Comparison of ENCODE assay signal across 8 cellular contexts in genomic region chr5:55597014-55597981, GRCh38.
DNase-seq lines count a peak whose midpoint lies in the region; ATAC-seq and TF ChIP-seq lines count a peak whose summit lies in the region.

No MANE protein-coding gene starts in this region.

- CTCF ChIA-PET in IMR-90 (lab: Yijun Ruan, JAX): interaction anchor here (0.6 to 1.0 kb wide), 2 partner anchors 45 to 385 kb away, joined by 3 to 4 read pairs; no protein-coding TSS in a partner anchor

- H3K56ac ChIP-seq in IMR-90 (ENCODE audit: extremely low read depth, insufficient read depth, low read length): no peak overlapping the region

- no peaks in the 10 kb centered on the region for H3K27me3 Mint-ChIP-seq in glutamatergic neuron (ENCODE audit: unreplicated experiment)

- peak overlapping the region; percentile 73 for H4K91ac ChIP-seq in IMR-90 (ENCODE audit: insufficient read depth, low read depth, low read length)

- 54% methylated on average over 2 of the region's 7 CpGs; no CpG with 5 or more reads in 1 of the 2 experiments for WGBS in IMR-90 (ENCODE audit: extremely low coverage in 2 of 2, insufficient read length in 1 of 2), 2 experiments
- 46 to 54% methylated on average over 7 of the region's 7 CpGs for WGBS in body of pancreas, 2 donors
- WGBS in thyroid gland, 2 donors: 61 to 75% methylated on average over 7 of the region's 7 CpGs

- H4K5ac ChIP-seq in IMR-90 (ENCODE audit: low read depth, low read length): peak overlapping the region; percentile 39

- H3K27ac ChIP-seq in IMR-90 (ENCODE audit: insufficient read depth, low read length): peak overlapping the region; percentile 55
- peak overlapping the region; percentile 40 to 72 (median 61) for H3K27ac ChIP-seq in body of pancreas
- peak overlapping the region; percentile 6 to 71 (median 67) for H3K27ac ChIP-seq in thyroid gland

- no peaks in the 10 kb centered on the region for H3K9me3 Mint-ChIP-seq in glutamatergic neuron (ENCODE audit: unreplicated experiment)

- peak overlapping the region; percentile 85 for H3K4ac ChIP-seq in IMR-90 (ENCODE audit: low read depth, low read length)

- TF ChIP-seq POLR2A in IMR-90 (IDR thresholded peaks at IDR 0.05; ENCODE audit: low read depth, low read length) (no peak), body of pancreas (IDR thresholded peaks at IDR 0.05) (no peak), thyroid gland (IDR thresholded peaks at IDR 0.05) (no peak)

- H3K9ac ChIP-seq in IMR-90 (ENCODE audit: low read depth, low read length): no peak overlapping the region

- H2BK20ac ChIP-seq in IMR-90 (ENCODE audit: low read depth, low read length): peak overlapping the region; percentile 79

- ATAC-seq in IMR-90 (ENCODE audit: low read depth): peak; percentile 30
- peak; percentile 16 for ATAC-seq in body of pancreas
- no peak for ATAC-seq in HG02759 (IDR thresholded peaks at IDR 0.05; ENCODE audit: unreplicated experiment)

- H3K9me1 ChIP-seq in IMR-90 (ENCODE audit: insufficient read depth, low read length): peaks cover 16% of the 10 kb centered on the region

- in situ Hi-C loops in IMR-90 (cut with MboI; ENCODE audit: low sequenced_read_pairs): no loop called here

- intact Hi-C loops in IMR-90 (cut with micrococcal nuclease): no loop called here
- intact Hi-C loops in body of pancreas (cut with DNase I): no loop called here
- intact Hi-C loops in thyroid gland (cut with DNase I): no loop called here

- DNase-seq in IMR-90 (peak; percentile 82), body of pancreas (peak; percentile 14 to 52 (median 31)), kidney glomerular epithelial cell (lab: John Stamatoyannopoulos, UW) (peak; percentile 20), thyroid gland (peak in 1 of 2 donors; percentile 14), glutamatergic neuron (no peak)
- no peak for DNase-seq in activated CD4-positive, alpha-beta T cell treated with anti-CD3 and anti-CD28 coated beads, Interleukin-2, amount 50 U/mL, for 4 hours
- DNase-seq in stimulated activated CD4-positive, alpha-beta T cell treated with anti-CD3 and anti-CD28 coated beads, Interleukin-4, amount 100 ng/mL, for 24 hours: no peak

- dilution Hi-C loops in IMR-90 (cut with HindIII; ENCODE audit: low sequenced_read_pairs, unreplicated experiment): no loop called here

- peaks cover 3% of the 10 kb centered on the region for H3K4me1 Mint-ChIP-seq in glutamatergic neuron (ENCODE audit: low read depth, unreplicated experiment)

- H3K4me3 Mint-ChIP-seq in glutamatergic neuron (ENCODE audit: unreplicated experiment): no peak overlapping the region

- H4K8ac ChIP-seq in IMR-90 (ENCODE audit: low read depth in 2 of 2, low read length in 2 of 2): peak overlapping the region; percentile 42 to 90

- peak overlapping the region; percentile 85; the same call in 1 of the 3 replicates for H2BK15ac ChIP-seq in IMR-90 (ENCODE audit: low read depth, low read length)

- no peak overlapping the region for H3K4me3 ChIP-seq in IMR-90 (ENCODE audit: insufficient read depth, low read depth, low read length)
- H3K4me3 ChIP-seq in body of pancreas: no peak overlapping the region
- H3K4me3 ChIP-seq in thyroid gland (replicated peaks in 1 of 3): no peak overlapping the region

- TF ChIP-seq CTCF in IMR-90 (conservative IDR thresholded peaks at IDR 0.05; ENCODE audit: low read depth, low read length): no peak
- no peak for TF ChIP-seq CTCF in body of pancreas (IDR thresholded peaks at IDR 0.05)
- TF ChIP-seq CTCF in thyroid gland (IDR thresholded peaks at IDR 0.05): no peak
- no peak for TF ChIP-seq CTCF in glutamatergic neuron (IDR thresholded peaks at IDR 0.05; ENCODE audit: partially characterized antibody, unreplicated experiment)

- H2BK5ac ChIP-seq in IMR-90 (ENCODE audit: low read depth, low read length, poor library complexity, severe bottlenecking): peak overlapping the region; percentile 54

- no peaks in the 10 kb centered on the region for H4K20me1 ChIP-seq in IMR-90 (ENCODE audit: insufficient read depth, low read length)

- H3K27me3 ChIP-seq in IMR-90 (ENCODE audit: control insufficient read depth, insufficient read depth, low read length): no peaks in the 10 kb centered on the region
- no peaks in the 10 kb centered on the region for H3K27me3 ChIP-seq in body of pancreas
- no peaks in the 10 kb centered on the region for H3K27me3 ChIP-seq in thyroid gland

- peak overlapping the region; percentile 90 for H3K14ac ChIP-seq in IMR-90 (replicated peaks; ENCODE audit: low read depth, low read length)

- H3K79me1 ChIP-seq in IMR-90 (ENCODE audit: low read depth in 1 of 2, low read length in 2 of 2): peaks cover 0 to 3% of the 10 kb centered on the region in 2 experiments; a peak in 2 of 4 replicates

- peak overlapping the region; percentile 88 for H2BK120ac ChIP-seq in IMR-90 (ENCODE audit: low read depth, low read length)

- no peak overlapping the region for H3K4me2 ChIP-seq in IMR-90 (ENCODE audit: low read depth, low read length)

- H3K23ac ChIP-seq in IMR-90 (ENCODE audit: low read depth, low read length): peak overlapping the region; percentile 87; the same call in 1 of the 2 replicates

- no peaks in the 10 kb centered on the region for H3K9me3 ChIP-seq in IMR-90 (ENCODE audit: control insufficient read depth, insufficient read depth, low read length)
- H3K9me3 ChIP-seq in body of pancreas: no peaks in the 10 kb centered on the region
- no peaks in the 10 kb centered on the region for H3K9me3 ChIP-seq in thyroid gland

- no peaks in the 10 kb centered on the region for H3K36me3 Mint-ChIP-seq in glutamatergic neuron (ENCODE audit: unreplicated experiment)

- H3K18ac ChIP-seq in IMR-90 (ENCODE audit: low read depth, low read length): peak overlapping the region; percentile 44

- H3K36me3 ChIP-seq in IMR-90 (ENCODE audit: control insufficient read depth, insufficient read depth, low read length) (no peaks in the 10 kb centered on the region), body of pancreas (replicated peaks in 1 of 2; ENCODE audit: insufficient read depth in 1 of 2, low read depth in 2 of 2) (no peaks in the 10 kb centered on the region), thyroid gland (no peaks in the 10 kb centered on the region)

- POLR2A ChIA-PET in IMR-90 (lab: Charles Lee; ENCODE audit: unreplicated experiment): no interaction called here

- H3K4me1 ChIP-seq in IMR-90 (ENCODE audit: control insufficient read depth, insufficient read depth, low read length): peaks cover 16% of the 10 kb centered on the region
- H3K4me1 ChIP-seq in body of pancreas: peaks cover 41% of the 10 kb centered on the region
- H3K4me1 ChIP-seq in thyroid gland: peaks cover 14 to 45% of the 10 kb centered on the region in 2 donors

- no peak for TF ChIP-seq RAD21 in IMR-90 (IDR thresholded peaks at IDR 0.05; ENCODE audit: low read length)

- peak overlapping the region; percentile 72 for H2AK5ac ChIP-seq in IMR-90 (ENCODE audit: low read depth, low read length)

- peak overlapping the region; percentile 89 for H2AFZ ChIP-seq in IMR-90 (replicated peaks; ENCODE audit: low read length, poor library complexity)

- peak overlapping the region; percentile 68 for H2AK9ac ChIP-seq in IMR-90 (replicated peaks; ENCODE audit: low read depth, low read length, poor library complexity)

- no TSS peak for BruUV-seq in IMR-90 (replicated peaks; lab: Mats Ljungman, UMichigan)

- no peak overlapping the region for H3K27ac Mint-ChIP-seq in glutamatergic neuron (ENCODE audit: unreplicated experiment)

TF ChIP-seq in IMR-90, 13 proteins besides CTCF, POLR2A, EP300 and RAD21:
- no peak for TF ChIP-seq CEBPB (IDR thresholded peaks at IDR 0.05; ENCODE audit: low read depth, low read length)
- TF ChIP-seq MXI1 (IDR thresholded peaks at IDR 0.05; ENCODE audit: borderline replicate concordance, low read depth, low read length): peak; percentile 69; the same call in 1 of the 2 replicates
- no peak for TF ChIP-seq NFE2L2 (IDR thresholded peaks at IDR 0.05; ENCODE audit: low read depth, low read length)
- no peak for TF ChIP-seq BHLHE40 (IDR thresholded peaks at IDR 0.05; ENCODE audit: low read depth, low read length)
- peak; percentile 59; the same call in 1 of the 2 replicates for TF ChIP-seq USF2 (IDR thresholded peaks at IDR 0.05; ENCODE audit: low read depth, low read length)
- TF ChIP-seq RCOR1 (IDR thresholded peaks at IDR 0.05; ENCODE audit: insufficient replicate concordance, low read length): no peak

Comparison
In these comparisons a context has a peak if more than half of its experiments do, and no peak if none do; other contexts are left out.
1. DNase-seq: peak in IMR-90 (single experiment), body of pancreas (4 of 4) and kidney glomerular epithelial cell (single experiment); none in glutamatergic neuron (single experiment), activated CD4-positive, alpha-beta T cell treated with anti-CD3 and anti-CD28 coated beads, Interleukin-2, amount 50 U/mL, for 4 hours (0 of 2) and stimulated activated CD4-positive, alpha-beta T cell treated with anti-CD3 and anti-CD28 coated beads, Interleukin-4, amount 100 ng/mL, for 24 hours (single experiment).
2. Peak in every context shown above with its lines, with median percentiles within 50 percentile points of each other: H3K27ac ChIP-seq.